In the genomic region with DNA sequence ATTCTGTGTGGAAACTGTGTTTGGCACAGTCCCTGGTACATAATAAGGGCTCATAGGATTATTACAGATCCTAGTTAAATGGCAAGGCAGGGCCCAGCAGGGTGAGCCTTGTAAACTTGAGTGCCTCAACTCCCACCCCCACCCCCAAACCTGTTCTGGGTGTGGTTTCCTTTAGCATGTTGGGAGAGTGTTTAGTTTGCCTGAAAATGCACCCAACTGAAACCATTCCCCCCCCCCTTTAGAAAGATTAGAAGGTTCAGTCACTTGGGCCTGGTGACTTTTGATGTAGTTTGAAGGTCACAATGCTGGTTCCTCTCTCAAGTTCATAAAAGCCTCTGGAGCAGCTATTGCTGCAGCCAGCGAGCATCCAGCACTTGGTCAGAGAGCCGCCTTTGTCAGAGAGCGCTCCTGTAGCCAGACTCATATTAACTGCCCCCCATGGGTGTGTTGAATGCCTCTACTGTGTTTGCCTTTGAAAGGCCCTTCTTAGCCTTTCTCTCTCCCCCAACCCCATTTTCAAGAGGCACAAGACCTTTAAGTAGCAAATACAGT, we compare ENCODE assay signal across 8 cellular contexts.
DNase-seq lines count a peak whose midpoint lies in the region; ATAC-seq and TF ChIP-seq lines count a peak whose summit lies in the region.

No MANE protein-coding gene starts in this region.

- TF ChIP-seq CTCF in A673 (conservative IDR thresholded peaks at IDR 0.05; ENCODE audit: low read depth, low read length) = no peak
- TF ChIP-seq CTCF in VCaP (conservative IDR thresholded peaks at IDR 0.05) = no peak
- no peak for TF ChIP-seq CTCF in liver (IDR thresholded peaks at IDR 0.05; ENCODE audit: low read depth, low read length, missing input control)

- CTCF ChIA-PET in A673 (lab: Charles Lee) = no interaction called here

- intact Hi-C loops in A673 (cut with micrococcal nuclease; ENCODE audit: unreplicated experiment) = no loop called here

- POLR2A ChIA-PET in A673 (lab: Charles Lee; ENCODE audit: low non-redundant PET) = no interaction called here

- no peaks in the 10 kb centered on the region for H3K27me3 ChIP-seq in A673 (replicated peaks; ENCODE audit: insufficient read depth, low read depth, low read length, poor library complexity)
- no peaks in the 10 kb centered on the region for H3K27me3 ChIP-seq in liver (ENCODE audit: control insufficient read depth in 4 of 4, insufficient read depth in 4 of 4, low read length in 3 of 4)

- H3K4me3 ChIP-seq in A673 (ENCODE audit: low read depth, low read length, poor library complexity, severe bottlenecking) = no peak overlapping the region
- no peak overlapping the region for H3K4me3 ChIP-seq in liver (ENCODE audit: low read depth in 1 of 3, low read length in 3 of 3)

- H3K9me3 ChIP-seq in A673 (ENCODE audit: low read depth, low read length, poor library complexity, severe bottlenecking) = no peaks in the 10 kb centered on the region
- no peaks in the 10 kb centered on the region for H3K9me3 ChIP-seq in liver (ENCODE audit: control insufficient read depth in 4 of 4, low read length in 3 of 4)

- no peak for TF ChIP-seq RAD21 in liver (IDR thresholded peaks at IDR 0.05)

- 90% methylated on average over 3 of the region's 3 CpGs for WGBS in liver

- no peak overlapping the region for H3K9ac ChIP-seq in liver (ENCODE audit: low read depth in 1 of 2, low read length in 2 of 2)

- DNase-seq in A673 (ENCODE audit: low spot score) (no peak), cerebellar cortex (ENCODE audit: low spot score) (no peak), NCI-H187 treated with DMSO at 0.1 percent for 48 hours (lab: John Stamatoyannopoulos, UW) (no peak), NCI-H510A (lab: John Stamatoyannopoulos, UW) (no peak)
- no peak for DNase-seq in activated CD4-positive, CD25-positive, alpha-beta regulatory T cell treated with anti-CD3 and anti-CD28 coated beads, Interleukin-2, amount 50 U/mL, for 72 hours

- ATAC-seq in GM21447 (IDR thresholded peaks at IDR 0.05; ENCODE audit: unreplicated experiment) = peak; percentile 25

- H3K36me3 ChIP-seq in A673 (ENCODE audit: insufficient read depth, low read length, poor library complexity, severe bottlenecking) = no peaks in the 10 kb centered on the region
- peaks cover 0 to 2% (median 0%) of the 10 kb centered on the region in 4 donors for H3K36me3 ChIP-seq in liver (ENCODE audit: control insufficient read depth in 4 of 4, insufficient read depth in 3 of 4, low read depth in 1 of 4, low read length in 3 of 4)

- no TSS peak for BruUV-seq in A673 (replicated peaks; lab: Mats Ljungman, UMichigan)

- H3K4me1 ChIP-seq in A673 (ENCODE audit: insufficient read depth, low read length, poor library complexity, severe bottlenecking) (peaks cover 64% of the 10 kb centered on the region), liver (ENCODE audit: control insufficient read depth in 4 of 4, insufficient read depth in 4 of 4, low read length in 3 of 4) (peaks cover 32 to 96% (median 87%) of the 10 kb centered on the region in 4 donors)

- H3K27ac ChIP-seq in A673 (ENCODE audit: low read depth, low read length, poor library complexity, severe bottlenecking) (peak overlapping the region; percentile 3), VCaP (peak overlapping the region; percentile 86), liver (ENCODE audit: low read depth in 1 of 2, low read length in 2 of 2) (peak overlapping the region; percentile 73 to 90)

TF ChIP-seq in liver, 16 proteins besides CTCF, POLR2A, EP300 and RAD21:
- no peak for TF ChIP-seq YY1 (IDR thresholded peaks at IDR 0.05)
- no peak for TF ChIP-seq NR2F2 (IDR thresholded peaks at IDR 0.05)
- TF ChIP-seq RXRA (IDR thresholded peaks at IDR 0.05) = no peak
- TF ChIP-seq FOXA1 (IDR thresholded peaks at IDR 0.05) = no peak
- no peak for TF ChIP-seq GABPA (IDR thresholded peaks at IDR 0.05 in 1 of 2, conservative IDR thresholded peaks at IDR 0.05 in 1 of 2)
- TF ChIP-seq SP1 (IDR thresholded peaks at IDR 0.05) = no peak
- no peak for TF ChIP-seq FOXA2 (IDR thresholded peaks at IDR 0.05)
- TF ChIP-seq, protein P1, sequence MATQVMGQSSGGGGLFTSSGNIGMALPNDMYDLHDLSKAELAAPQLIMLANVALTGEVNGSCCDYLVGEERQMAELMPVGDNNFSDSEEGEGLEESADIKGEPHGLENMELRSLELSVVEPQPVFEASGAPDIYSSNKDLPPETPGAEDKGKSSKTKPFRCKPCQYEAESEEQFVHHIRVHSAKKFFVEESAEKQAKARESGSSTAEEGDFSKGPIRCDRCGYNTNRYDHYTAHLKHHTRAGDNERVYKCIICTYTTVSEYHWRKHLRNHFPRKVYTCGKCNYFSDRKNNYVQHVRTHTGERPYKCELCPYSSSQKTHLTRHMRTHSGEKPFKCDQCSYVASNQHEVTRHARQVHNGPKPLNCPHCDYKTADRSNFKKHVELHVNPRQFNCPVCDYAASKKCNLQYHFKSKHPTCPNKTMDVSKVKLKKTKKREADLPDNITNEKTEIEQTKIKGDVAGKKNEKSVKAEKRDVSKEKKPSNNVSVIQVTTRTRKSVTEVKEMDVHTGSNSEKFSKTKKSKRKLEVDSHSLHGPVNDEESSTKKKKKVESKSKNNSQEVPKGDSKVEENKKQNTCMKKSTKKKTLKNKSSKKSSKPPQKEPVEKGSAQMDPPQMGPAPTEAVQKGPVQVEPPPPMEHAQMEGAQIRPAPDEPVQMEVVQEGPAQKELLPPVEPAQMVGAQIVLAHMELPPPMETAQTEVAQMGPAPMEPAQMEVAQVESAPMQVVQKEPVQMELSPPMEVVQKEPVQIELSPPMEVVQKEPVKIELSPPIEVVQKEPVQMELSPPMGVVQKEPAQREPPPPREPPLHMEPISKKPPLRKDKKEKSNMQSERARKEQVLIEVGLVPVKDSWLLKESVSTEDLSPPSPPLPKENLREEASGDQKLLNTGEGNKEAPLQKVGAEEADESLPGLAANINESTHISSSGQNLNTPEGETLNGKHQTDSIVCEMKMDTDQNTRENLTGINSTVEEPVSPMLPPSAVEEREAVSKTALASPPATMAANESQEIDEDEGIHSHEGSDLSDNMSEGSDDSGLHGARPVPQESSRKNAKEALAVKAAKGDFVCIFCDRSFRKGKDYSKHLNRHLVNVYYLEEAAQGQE (IDR thresholded peaks at IDR 0.05) = no peak
- no peak for TF ChIP-seq HNF4G (IDR thresholded peaks at IDR 0.05)
- TF ChIP-seq, protein P2, sequence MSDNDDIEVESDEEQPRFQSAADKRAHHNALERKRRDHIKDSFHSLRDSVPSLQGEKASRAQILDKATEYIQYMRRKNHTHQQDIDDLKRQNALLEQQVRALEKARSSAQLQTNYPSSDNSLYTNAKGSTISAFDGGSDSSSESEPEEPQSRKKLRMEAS (IDR thresholded peaks at IDR 0.05) = no peak
- TF ChIP-seq TAF1 (conservative IDR thresholded peaks at IDR 0.05) = no peak
- no peak for TF ChIP-seq HNF4A (conservative IDR thresholded peaks at IDR 0.05)
- TF ChIP-seq, protein P3, sequence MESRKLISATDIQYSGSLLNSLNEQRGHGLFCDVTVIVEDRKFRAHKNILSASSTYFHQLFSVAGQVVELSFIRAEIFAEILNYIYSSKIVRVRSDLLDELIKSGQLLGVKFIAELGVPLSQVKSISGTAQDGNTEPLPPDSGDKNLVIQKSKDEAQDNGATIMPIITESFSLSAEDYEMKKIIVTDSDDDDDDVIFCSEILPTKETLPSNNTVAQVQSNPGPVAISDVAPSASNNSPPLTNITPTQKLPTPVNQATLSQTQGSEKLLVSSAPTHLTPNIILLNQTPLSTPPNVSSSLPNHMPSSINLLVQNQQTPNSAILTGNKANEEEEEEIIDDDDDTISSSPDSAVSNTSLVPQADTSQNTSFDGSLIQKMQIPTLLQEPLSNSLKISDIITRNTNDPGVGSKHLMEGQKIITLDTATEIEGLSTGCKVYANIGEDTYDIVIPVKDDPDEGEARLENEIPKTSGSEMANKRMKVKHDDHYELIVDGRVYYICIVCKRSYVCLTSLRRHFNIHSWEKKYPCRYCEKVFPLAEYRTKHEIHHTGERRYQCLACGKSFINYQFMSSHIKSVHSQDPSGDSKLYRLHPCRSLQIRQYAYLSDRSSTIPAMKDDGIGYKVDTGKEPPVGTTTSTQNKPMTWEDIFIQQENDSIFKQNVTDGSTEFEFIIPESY (IDR thresholded peaks at IDR 0.05) = no peak
- no peak for TF ChIP-seq JUND (IDR thresholded peaks at IDR 0.05)

Comparison
In these comparisons a context has a peak if more than half of its experiments do, and no peak if none do; other contexts are left out.
1. H3K27ac ChIP-seq: peak in every context shown above with its lines; median percentile 86 in VCaP; 82 in liver; 3 in A673.